ENCODE assay signal across 20 cellular contexts in genomic region chr6:89506716-89507597, GRCh38.
DNase-seq lines count a peak whose midpoint lies in the region; ATAC-seq and TF ChIP-seq lines count a peak whose summit lies in the region.
"Had no signal": no experiment of that assay in that cellular context is flagged by ENCODE, and none has a peak within 500 bp of the region (broad histone marks: within the 10 kb centered on the region; RNA-seq: fewer than 3 reads in every experiment).

No MANE protein-coding gene starts in this region.

- H3K36me3 Mint-ChIP-seq in Caco-2 (ENCODE audit: insufficient read depth, unreplicated experiment), result no peaks in the 10 kb centered on the region
- H3K36me3 Mint-ChIP-seq in CD4-positive, alpha-beta memory T cell, result no peaks in the 10 kb centered on the region
- H3K36me3 Mint-ChIP-seq: CD8-positive, alpha-beta memory T cell had no signal

- H3K4me3 ChIP-seq in Caco-2 (ENCODE audit: low read depth, low read length) (no peak overlapping the region), lower lobe of right lung (no peak overlapping the region)
- H3K4me3 ChIP-seq in CD4-positive, alpha-beta memory T cell (ENCODE audit: low read length in 2 of 2), result no peak overlapping the region

- POLR2A ChIA-PET in Caco-2 (lab: Charles Lee), result no interaction called here
- POLR2A ChIA-PET in CD4-positive, alpha-beta memory T cell (lab: Charles Lee; ENCODE audit: partially characterized antibody), result no interaction called here

- TF ChIP-seq CTCF in Caco-2 (IDR thresholded peaks at IDR 0.05; ENCODE audit: insufficient read depth in 1 of 2, low read depth in 1 of 2, low read length in 1 of 2, severe bottlenecking in 1 of 2, unreplicated experiment in 1 of 2) (no peak), lower lobe of right lung (IDR thresholded peaks at IDR 0.05) (no peak)

- intact Hi-C loops in Caco-2 (cut with micrococcal nuclease; ENCODE audit: unreplicated experiment) (loop anchor here (2.0 kb wide), 2 partner anchors 32 to 58 kb away; no protein-coding TSS in a partner anchor), lower lobe of right lung (cut with DNase I) (no loop called here)
- intact Hi-C loops in CD4-positive, alpha-beta memory T cell (cut with micrococcal nuclease), result no loop called here

- CTCF ChIA-PET in Caco-2 (lab: Charles Lee), result interaction anchor here (1.1 kb wide), 1 partner anchor 39 kb away, joined by 11 read pairs; no protein-coding TSS in a partner anchor
- CTCF ChIA-PET in CD4-positive, alpha-beta memory T cell (lab: Charles Lee; ENCODE audit: partially characterized antibody), result interaction anchor here (0.9 to 1.8 kb wide), 2 partner anchors 40 to 75 kb away, joined by 3 to 5 read pairs; partner anchors contain the start of gene ANKRD6

- no peaks in the 10 kb centered on the region for H3K27me3 Mint-ChIP-seq in Caco-2 (ENCODE audit: insufficient read depth, unreplicated experiment)
- H3K27me3 Mint-ChIP-seq in CD4-positive, alpha-beta memory T cell, result no peaks in the 10 kb centered on the region

- DNase-seq in NCI-H2029 treated with DMSO at 0.1 percent for 48 hours (lab: John Stamatoyannopoulos, UW) (peak; percentile 48), NCI-H2029 (lab: John Stamatoyannopoulos, UW) (no peak), Caco-2 (peak; percentile 57 to 63), NCI-H69 (lab: John Stamatoyannopoulos, UW) (peak; percentile 41), lower lobe of right lung (no peak), DMS79 (lab: John Stamatoyannopoulos, UW) (no peak), caudate nucleus (lab: John Stamatoyannopoulos, UW) (no peak)
- no peak for DNase-seq in CD4-positive, alpha-beta memory T cell
- DNase-seq: BE2C; CD8-positive, alpha-beta memory T cell; GF-D8; GOT3; NCI-H1092 treated with DMSO at 0.1 percent for 48 hours; NCI-H1694; NCI-H2107; NCI-H510A; NK-92 treated with Interleukin-12 subunit alpha and Interleukin-12 subunit beta, amount 100 ng/mL, for 24 hours; T-helper 1 cell had no signal

- BruUV-seq in Caco-2 (replicated peaks; lab: Mats Ljungman, UMichigan), result no TSS peak

- no peaks in the 10 kb centered on the region for H3K9me3 Mint-ChIP-seq in Caco-2 (ENCODE audit: unreplicated experiment)
- no peaks in the 10 kb centered on the region for H3K9me3 Mint-ChIP-seq in CD4-positive, alpha-beta memory T cell
- H3K9me3 Mint-ChIP-seq: CD8-positive, alpha-beta memory T cell had no signal

- H3K27ac ChIP-seq in lower lobe of right lung, result no peak overlapping the region
- H3K27ac ChIP-seq in CD4-positive, alpha-beta memory T cell (ENCODE audit: low read depth, low read length), result no peak overlapping the region
- H3K27ac ChIP-seq in caudate nucleus (ENCODE audit: low read depth, low read length), result no peak overlapping the region

- H3K4me1 Mint-ChIP-seq in Caco-2 (ENCODE audit: low read depth, unreplicated experiment), result peaks cover 33% of the 10 kb centered on the region
- no peaks in the 10 kb centered on the region for H3K4me1 Mint-ChIP-seq in CD4-positive, alpha-beta memory T cell
- H3K4me1 Mint-ChIP-seq: CD8-positive, alpha-beta memory T cell had no signal

- no peak overlapping the region for H3K27ac Mint-ChIP-seq in Caco-2 (ENCODE audit: unreplicated experiment)
- no peak overlapping the region for H3K27ac Mint-ChIP-seq in CD4-positive, alpha-beta memory T cell
- H3K27ac Mint-ChIP-seq: CD8-positive, alpha-beta memory T cell had no signal

- H3K9me3 ChIP-seq in Caco-2 (no peaks in the 10 kb centered on the region), lower lobe of right lung (no peaks in the 10 kb centered on the region)
- H3K9me3 ChIP-seq in CD4-positive, alpha-beta memory T cell (ENCODE audit: control insufficient read depth in 1 of 2, low read length in 2 of 2), result no peaks in the 10 kb centered on the region
- H3K9me3 ChIP-seq: BE2C had no signal

- H3K36me3 ChIP-seq in Caco-2 (ENCODE audit: control insufficient read depth, insufficient read depth, low read length) (no peaks in the 10 kb centered on the region), lower lobe of right lung (no peaks in the 10 kb centered on the region)
- H3K36me3 ChIP-seq in CD4-positive, alpha-beta memory T cell (ENCODE audit: insufficient read depth, low read length), result no peaks in the 10 kb centered on the region
- H3K36me3 ChIP-seq: BE2C had no signal

- peak; percentile 56 to 81 for ATAC-seq in lower lobe of right lung
- ATAC-seq: HCT116, Right ventricle myocardium inferior had no signal

- H3K27me3 ChIP-seq in Caco-2 (replicated peaks; ENCODE audit: control insufficient read depth, insufficient read depth, low read length), result no peaks in the 10 kb centered on the region
- H3K27me3 ChIP-seq in lower lobe of right lung (ENCODE audit: low read depth), result no peaks in the 10 kb centered on the region
- H3K27me3 ChIP-seq in CD4-positive, alpha-beta memory T cell (ENCODE audit: insufficient read depth, low read length), result no peaks in the 10 kb centered on the region
- H3K27me3 ChIP-seq: BE2C had no signal

- H3K4me3 Mint-ChIP-seq in Caco-2 (ENCODE audit: unreplicated experiment), result no peak overlapping the region
- H3K4me3 Mint-ChIP-seq in CD4-positive, alpha-beta memory T cell, result no peak overlapping the region
- H3K4me3 Mint-ChIP-seq: CD8-positive, alpha-beta memory T cell had no signal

- H3K4me1 ChIP-seq in Caco-2 (peaks cover 45% of the 10 kb centered on the region), lower lobe of right lung (peaks cover 35% of the 10 kb centered on the region)
- H3K4me1 ChIP-seq in CD4-positive, alpha-beta memory T cell (ENCODE audit: insufficient read depth, low read length), result no peaks in the 10 kb centered on the region
- H3K4me1 ChIP-seq: BE2C had no signal

Comparison
In these comparisons a context has a peak if more than half of its experiments do, and no peak if none do; other contexts are left out.
1. DNase-seq: peak in NCI-H2029 treated with DMSO at 0.1 percent for 48 hours (single experiment), Caco-2 (2 of 2) and NCI-H69 (single experiment); none in NCI-H2029 (single experiment), lower lobe of right lung (single experiment), DMS79 (single experiment), CD4-positive, alpha-beta memory T cell (0 of 5) and caudate nucleus (0 of 61).